In genomic region chr20:52800734-52801627, GRCh38 we compare ENCODE assay signal across 16 cellular contexts.
A peak's percentile ranks its signal among the peaks of the same experiment; 100 is the strongest.
DNase-seq lines count a peak whose midpoint lies in the region; ATAC-seq, FAIRE-seq and TF ChIP-seq lines count a peak whose summit lies in the region.
"Had no signal": no experiment of that assay in that cellular context is flagged by ENCODE, and none has a peak within 500 bp of the region (broad histone marks: within the 10 kb centered on the region; RNA-seq: fewer than 3 reads in every experiment).

No MANE protein-coding gene starts in this region.

- no peak overlapping the region for H3K4me3 Mint-ChIP-seq in naive thymus-derived CD8-positive, alpha-beta T cell
- H3K4me3 Mint-ChIP-seq in T-helper 17 cell, result no peak overlapping the region
- H3K4me3 Mint-ChIP-seq: B cell; CD8-positive, alpha-beta T cell had no signal

- FAIRE-seq in HTR-8/SVneo (lab: Jason Lieb, UNC), result peak; percentile 66

- H3K14ac ChIP-seq in mesenchymal stem cell (ENCODE audit: low read length in 2 of 2), result no peak overlapping the region

- H3K4me2 ChIP-seq in mesenchymal stem cell (ENCODE audit: low read length, poor library complexity, severe bottlenecking), result no peak overlapping the region

- H3K9me3 Mint-ChIP-seq in naive thymus-derived CD8-positive, alpha-beta T cell, result no peaks in the 10 kb centered on the region
- H3K9me3 Mint-ChIP-seq: CD8-positive, alpha-beta T cell had no signal

- H3K9ac ChIP-seq in mesenchymal stem cell (ENCODE audit: low read length), result peak overlapping the region; percentile 24

- intact Hi-C loops in body of pancreas (cut with DNase I), result no loop called here

- H3K4me1 ChIP-seq in BE2C (peaks cover 32% of the 10 kb centered on the region), body of pancreas (peaks cover 25% of the 10 kb centered on the region), mesenchymal stem cell (ENCODE audit: control insufficient read depth, insufficient read depth, low read depth, low read length) (no peaks in the 10 kb centered on the region)

- TF ChIP-seq CTCF in BE2C (IDR thresholded peaks at IDR 0.05; ENCODE audit: low read depth, low read length) (no peak), body of pancreas (IDR thresholded peaks at IDR 0.05) (no peak)

- no peak overlapping the region for H3K4ac ChIP-seq in mesenchymal stem cell (ENCODE audit: low read depth in 1 of 2, low read length in 2 of 2)

- no peaks in the 10 kb centered on the region for H3K79me1 ChIP-seq in mesenchymal stem cell (replicated peaks; ENCODE audit: low read length, poor library complexity, severe bottlenecking)

- H3K36me3 ChIP-seq in BE2C (no peaks in the 10 kb centered on the region), body of pancreas (replicated peaks in 1 of 2; ENCODE audit: insufficient read depth in 1 of 2, low read depth in 2 of 2) (no peaks in the 10 kb centered on the region), mesenchymal stem cell (ENCODE audit: control insufficient read depth in 1 of 2, insufficient read depth in 2 of 2, low read depth in 1 of 2, low read length in 2 of 2) (no peaks in the 10 kb centered on the region)

- no peak overlapping the region for H2AFZ ChIP-seq in mesenchymal stem cell (ENCODE audit: low read depth, low read length)

- H3K18ac ChIP-seq in mesenchymal stem cell (ENCODE audit: low read depth in 1 of 2, low read length in 2 of 2), result no peak overlapping the region

- H3K27me3 Mint-ChIP-seq in naive thymus-derived CD8-positive, alpha-beta T cell, result peaks cover 0 to 5% (median under 1%) of the 10 kb centered on the region in 5 donors
- H3K27me3 Mint-ChIP-seq in T-helper 17 cell, result peaks cover 8% of the 10 kb centered on the region

- H3K23ac ChIP-seq in mesenchymal stem cell (ENCODE audit: low read length in 2 of 2), result no peak overlapping the region

- POLR2A ChIA-PET in naive thymus-derived CD8-positive, alpha-beta T cell (lab: Charles Lee), result no interaction called here

- no peak for TF ChIP-seq POLR2A in body of pancreas (IDR thresholded peaks at IDR 0.05)

- H3K9me3 ChIP-seq in BE2C (no peaks in the 10 kb centered on the region), body of pancreas (no peaks in the 10 kb centered on the region), mesenchymal stem cell (ENCODE audit: control insufficient read depth, low read length) (no peaks in the 10 kb centered on the region), T-helper 17 cell (ENCODE audit: control insufficient read depth, low read length, poor library complexity, severe bottlenecking) (no peaks in the 10 kb centered on the region)

- peak overlapping the region in 1 of 4 donors; percentile 16 for H3K27ac ChIP-seq in body of pancreas
- no peak overlapping the region for H3K27ac ChIP-seq in mesenchymal stem cell (ENCODE audit: low read length, poor library complexity, severe bottlenecking)

- H4K91ac ChIP-seq in mesenchymal stem cell (ENCODE audit: low read length), result no peak overlapping the region

- 51 to 62% methylated on average over 6 of the region's 6 CpGs for WGBS in body of pancreas, 2 donors
- WGBS in mesenchymal stem cell, result 92% methylated on average over 4 of the region's 6 CpGs

- H3K4me1 Mint-ChIP-seq in naive thymus-derived CD8-positive, alpha-beta T cell, result peaks cover 0 to 3% (median 0%) of the 10 kb centered on the region in 4 donors
- no peaks in the 10 kb centered on the region for H3K4me1 Mint-ChIP-seq in T-helper 17 cell
- H3K4me1 Mint-ChIP-seq: B cell had no signal

- H3K27me3 ChIP-seq in BE2C (no peaks in the 10 kb centered on the region), body of pancreas (no peaks in the 10 kb centered on the region), mesenchymal stem cell (ENCODE audit: control insufficient read depth in 1 of 2, insufficient read depth in 1 of 2, low read length in 2 of 2) (no peaks in the 10 kb centered on the region)

- peak overlapping the region in 1 of 10 donors; percentile 19 for H3K27ac Mint-ChIP-seq in naive thymus-derived CD8-positive, alpha-beta T cell
- no peak overlapping the region for H3K27ac Mint-ChIP-seq in T-helper 17 cell
- H3K27ac Mint-ChIP-seq: B cell; CD8-positive, alpha-beta T cell had no signal

- H2BK15ac ChIP-seq in mesenchymal stem cell (ENCODE audit: low read depth, poor library complexity, severe bottlenecking), result no peak overlapping the region

- no peak overlapping the region for H2BK12ac ChIP-seq in mesenchymal stem cell (ENCODE audit: low read length in 2 of 2)

- H3K4me3 ChIP-seq in BE2C (ENCODE audit: low read depth, low read length) (no peak overlapping the region), body of pancreas (no peak overlapping the region), mesenchymal stem cell (ENCODE audit: insufficient read depth in 1 of 2, low read depth in 1 of 2, low read length in 2 of 2) (peak overlapping the region in 1 of 2 experiments; percentile 30)

- ATAC-seq in body of pancreas, result peak; percentile 31
- no peak for ATAC-seq in naive thymus-derived CD8-positive, alpha-beta T cell
- ATAC-seq in T-helper 17 cell, result no peak
- ATAC-seq: CD8-positive, alpha-beta T cell; PC-3 had no signal

- H2AK5ac ChIP-seq in mesenchymal stem cell (ENCODE audit: low read length, severe bottlenecking), result no peak overlapping the region

- no peaks in the 10 kb centered on the region for H3K36me3 Mint-ChIP-seq in naive thymus-derived CD8-positive, alpha-beta T cell
- H3K36me3 Mint-ChIP-seq in T-helper 17 cell (ENCODE audit: low read depth), result peaks cover 2% of the 10 kb centered on the region
- H3K36me3 Mint-ChIP-seq: CD8-positive, alpha-beta T cell had no signal

- no peak overlapping the region for H4K8ac ChIP-seq in mesenchymal stem cell (ENCODE audit: low read length)

- H2BK5ac ChIP-seq in mesenchymal stem cell (ENCODE audit: low read depth, low read length, poor library complexity, severe bottlenecking), result no peak overlapping the region

- DNase-seq in BE2C (peak; percentile 86), HTR-8/SVneo (ENCODE audit: insufficient read length, low spot score) (no peak), body of pancreas (peak in 1 of 4 donors; percentile 12), mesenchymal stem cell (no peak), NCI-H2227 (lab: John Stamatoyannopoulos, UW; ENCODE audit: unreplicated experiment) (no peak), pons (ENCODE audit: low spot score) (no peak), T-helper 17 cell (no peak)
- DNase-seq in naive thymus-derived CD8-positive, alpha-beta T cell, result no peak
- DNase-seq: ACHN; CD8-positive, alpha-beta T cell; MV-4-11; NCI-H1436; NCI-H2227 treated with DMSO at 0.1 percent for 48 hours; NCI-H526 treated with DMSO at 0.1 percent for 48 hours; PC-3 had no signal

- no peak overlapping the region for H2BK120ac ChIP-seq in mesenchymal stem cell (ENCODE audit: low read depth, low read length)
